Comparison of ENCODE assay signal across 1 cellular context in genomic region chr3:37595784-37596180, GRCh38.
TF ChIP-seq lines count a peak whose summit lies in the region.

No MANE protein-coding gene starts in this region.

TF ChIP-seq in HepG2, 621 proteins besides CTCF, POLR2A, EP300 and RAD21 (continued from another document):
- no peak for TF ChIP-seq E2F1 (CRISPR knock-in tag; IDR thresholded peaks at IDR 0.05)
- no peak for TF ChIP-seq ZNF18 (CRISPR knock-in tag; IDR thresholded peaks at IDR 0.05; ENCODE audit: insufficient replicate concordance)
- TF ChIP-seq GTF2F1 (IDR thresholded peaks at IDR 0.05; ENCODE audit: low read length): no peak
